ENCODE assay signal across 8 cellular contexts in the genomic region with DNA sequence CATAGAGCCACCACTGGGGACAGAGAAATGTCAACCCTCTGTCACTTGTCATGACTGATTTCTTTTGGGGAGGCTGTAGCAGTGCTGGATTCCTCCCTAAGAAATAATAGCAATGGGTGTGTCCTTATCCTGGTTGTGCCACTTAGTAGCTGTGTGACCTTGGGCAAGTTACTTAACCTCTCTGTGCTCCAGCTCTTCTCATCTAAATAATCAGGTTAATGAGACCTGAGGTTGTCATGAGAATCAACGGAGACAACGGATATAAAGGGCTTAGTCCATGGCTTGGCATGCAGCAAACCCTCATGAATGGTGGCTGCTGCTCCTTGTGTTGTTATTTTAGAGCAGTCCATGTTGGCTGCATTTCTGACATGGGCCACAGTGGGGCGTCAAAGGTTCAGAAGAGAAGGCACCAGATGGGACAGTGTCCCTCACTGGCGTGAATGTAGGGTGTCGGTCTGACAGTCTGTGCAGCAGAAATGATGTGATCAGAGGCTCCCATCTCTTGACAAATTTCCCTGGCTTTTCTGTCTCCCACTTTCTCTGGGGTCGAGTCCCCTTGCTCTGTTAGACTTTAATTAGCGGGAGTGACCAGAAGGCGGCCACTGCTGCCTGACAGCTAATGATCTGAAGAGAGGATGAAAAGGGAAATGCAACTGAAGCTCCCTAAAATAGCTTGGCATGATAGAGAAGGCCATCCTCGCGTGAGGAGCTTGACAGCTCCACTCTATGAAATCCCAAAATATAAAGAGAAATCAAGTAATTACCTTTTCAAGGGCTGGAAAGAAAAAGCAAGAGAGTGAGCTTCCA.
DNase-seq lines count a peak whose midpoint lies in the region; ATAC-seq and TF ChIP-seq lines count a peak whose summit lies in the region.

No MANE protein-coding gene starts in this region.

- no peaks in the 10 kb centered on the region for H3K9me3 ChIP-seq in ovary

- peak; percentile 78 for ATAC-seq in GM18505 (IDR thresholded peaks at IDR 0.05; ENCODE audit: unreplicated experiment)
- ATAC-seq in HG02678 (IDR thresholded peaks at IDR 0.05; ENCODE audit: unreplicated experiment), result peak; percentile 79

- TF ChIP-seq POLR2A in GM18505 (IDR thresholded peaks at IDR 0.05; ENCODE audit: borderline replicate concordance, extremely low read depth, insufficient read depth, insufficient read length) (no peak), ovary (IDR thresholded peaks at IDR 0.05) (no peak)

- H3K4me3 ChIP-seq in ovary, result no peak overlapping the region

- intact Hi-C loops in ovary (cut with DNase I), result no loop called here

- peak; percentile 70 for DNase-seq in NCI-H1092 (lab: John Stamatoyannopoulos, UW)
- DNase-seq in foreskin melanocyte, result peak; percentile 70
- DNase-seq in ovary, result peak; percentile 11 to 71 (median 55)
- DNase-seq in cortex of kidney (lab: John Stamatoyannopoulos, UW), result no peak

- TF ChIP-seq CTCF in C4-2B (conservative IDR thresholded peaks at IDR 0.05), result peak; percentile 71
- peak; percentile 93 for TF ChIP-seq CTCF in VCaP (conservative IDR thresholded peaks at IDR 0.05)
- TF ChIP-seq CTCF in ovary (IDR thresholded peaks at IDR 0.05), result peak in 1 of 3 donors; percentile 28

- WGBS in ovary, 3 donors, result 1 to 6% (median 3%) methylated on average over 10 of the region's 10 CpGs

- H3K36me3 ChIP-seq in ovary, result no peaks in the 10 kb centered on the region

- no peak for TF ChIP-seq EP300 in ovary (IDR thresholded peaks at IDR 0.05)

- no peaks in the 10 kb centered on the region for H3K27me3 ChIP-seq in ovary

- no peaks in the 10 kb centered on the region for H3K4me1 ChIP-seq in ovary (ENCODE audit: insufficient read depth)

- no peak overlapping the region for H3K27ac ChIP-seq in C4-2B
- peak overlapping the region; percentile 22; the same call in 1 of the 2 replicates for H3K27ac ChIP-seq in VCaP
- H3K27ac ChIP-seq in ovary, result no peak overlapping the region
